21 cellular contexts compared by ENCODE assay signal in genomic region chr1:167566766-167567165, GRCh38. TPM values are rescaled to one million over a fixed set of nuclear protein-coding genes. Genes with fewer than 3 reads are reported as not detected.
"Had no signal": no experiment of that assay in that cellular context is flagged by ENCODE, and none has a peak within 500 bp of the region (broad histone marks: within the 10 kb centered on the region; RNA-seq: fewer than 3 reads in every experiment).

No MANE protein-coding gene starts in this region.

- H3K4me3 ChIP-seq: left lung, lung, ovary, prostate gland, testis had no signal

- H3K36me3 ChIP-seq: left lung, neutrophil, ovary, prostate gland had no signal

- H3K27ac ChIP-seq: foreskin keratinocyte, left lung, neutrophil, ovary, prostate gland, testis had no signal

- DNase-seq: activated CD8-positive, alpha-beta memory T cell treated with anti-CD3 and anti-CD28 coated beads for 24 hours; activated CD8-positive, alpha-beta memory T cell treated with anti-CD3 and anti-CD28 coated beads, Interleukin-2, amount 50 U/mL, for 4 hours; activated T-cell treated with anti-CD3 and anti-CD28 coated beads, Interleukin-2, amount 50 U/mL, for 24 hours; aorta; caudate nucleus; effector CD4-positive, alpha-beta T cell; foreskin keratinocyte; kidney glomerular epithelial cell; left lung; ovary; stimulated activated CD4-positive, alpha-beta T cell treated with anti-CD3 and anti-CD28 coated beads, Interleukin-4, amount 100 ng/mL, for 1 hour; stimulated activated naive CD4-positive, alpha-beta T cell; testis had no signal

- H3K9me3 ChIP-seq: left lung, neutrophil, ovary, prostate gland, testis had no signal

- H3K27me3 ChIP-seq: foreskin keratinocyte, left lung, neutrophil, ovary, testis had no signal

- H3K4me1 ChIP-seq: foreskin keratinocyte, testis had no signal

- ATAC-seq: activated naive CD4-positive, alpha-beta T cell treated with anti-CD3 and anti-CD28 coated beads, Interleukin-2, amount 50 U/mL, for 72 hours; activated T-helper 17 cell treated with anti-CD3 and anti-CD28 coated beads, Interleukin-2, amount 50 U/mL, for 72 hours; foreskin keratinocyte; left lung; natural killer cell treated with Interleukin-12 subunit alpha and Interleukin-12 subunit beta and Interleukin-15 and Interleukin-18, amount 100 ng/mL, for 72 hours; WTC11 had no signal

RNA-seq across cellular contexts. Expression of gene CD247, which starts 48.4 kb away (rescaled TPM):
- total RNA-seq: glomerular endothelial cell had no signal
